ENCODE assay signal across 18 cellular contexts in the genomic region with DNA sequence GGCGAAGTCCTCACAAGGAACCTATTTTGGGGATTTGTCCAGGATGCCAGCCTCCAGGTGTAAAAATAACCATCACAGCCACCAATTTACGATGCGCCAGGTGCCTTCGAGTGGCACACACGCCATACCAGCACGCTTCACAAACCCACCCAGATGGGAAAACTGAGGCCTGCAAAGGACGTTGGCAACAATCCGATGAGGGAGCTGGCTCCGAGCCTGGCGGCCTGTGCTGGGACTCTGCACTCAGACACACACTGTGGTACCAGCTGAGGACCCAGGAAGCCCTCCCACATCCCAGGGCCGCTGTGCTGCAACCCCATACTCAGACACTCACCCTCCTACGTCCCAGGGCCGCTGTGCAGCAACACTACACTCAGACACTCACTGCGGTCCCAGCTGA.
DNase-seq lines count a peak whose midpoint lies in the region; ATAC-seq and TF ChIP-seq lines count a peak whose summit lies in the region.
"Had no signal": no experiment of that assay in that cellular context is flagged by ENCODE, and none has a peak within 500 bp of the region (broad histone marks: within the 10 kb centered on the region; RNA-seq: fewer than 3 reads in every experiment).

No MANE protein-coding gene starts in this region.

- H3K4me1 ChIP-seq in BLaER1 (peaks cover 41% of the 10 kb centered on the region), subcutaneous abdominal adipose tissue (ENCODE audit: control insufficient read depth in 5 of 5, insufficient read depth in 5 of 5, low read length in 5 of 5) (peaks cover 13 to 80% (median 62%) of the 10 kb centered on the region in 5 donors)

- H3K4me1 Mint-ChIP-seq in CD4-positive, alpha-beta T cell (ENCODE audit: low read depth): peaks cover 25% of the 10 kb centered on the region

- peaks cover 12% of the 10 kb centered on the region for H3K9me3 ChIP-seq in BLaER1
- no peaks in the 10 kb centered on the region for H3K9me3 ChIP-seq in CD4-positive, alpha-beta T cell (ENCODE audit: control insufficient read depth, low read length)
- no peaks in the 10 kb centered on the region for H3K9me3 ChIP-seq in subcutaneous abdominal adipose tissue (ENCODE audit: control insufficient read depth in 5 of 5, low read length in 5 of 5)
- H3K9me3 ChIP-seq: BE2C, SK-N-SH had no signal

- H3K27ac ChIP-seq in BLaER1 (0 out of 2 replicates have a peak overlapping the region, but pooled peaks have one; percentile 4), dorsolateral prefrontal cortex (peak overlapping the region in 47 of 59 donors; percentile 0 to 97 (median 89)), subcutaneous abdominal adipose tissue (ENCODE audit: low read depth, low read length) (peak overlapping the region; percentile 23)
- H3K27ac ChIP-seq in CD4-positive, alpha-beta T cell (ENCODE audit: low read depth, low read length): no peak overlapping the region
- H3K27ac ChIP-seq: PC-9 had no signal

- H3K4me2 ChIP-seq in BLaER1: peak overlapping the region; percentile 61
- H3K4me2 ChIP-seq: GM23338, PC-9, SK-N-SH had no signal

- H3K27me3 ChIP-seq in BLaER1 (no peaks in the 10 kb centered on the region), dorsolateral prefrontal cortex (no peaks in the 10 kb centered on the region), subcutaneous abdominal adipose tissue (ENCODE audit: control insufficient read depth in 5 of 5, insufficient read depth in 4 of 5, low read length in 5 of 5) (peaks cover 0 to 3% (median 0%) of the 10 kb centered on the region in 5 donors)
- no peaks in the 10 kb centered on the region for H3K27me3 ChIP-seq in CD4-positive, alpha-beta T cell (ENCODE audit: control insufficient read depth, insufficient read depth, low read length)
- H3K27me3 ChIP-seq: BE2C had no signal

- H3K9ac ChIP-seq in BLaER1 (no peak overlapping the region), subcutaneous abdominal adipose tissue (ENCODE audit: low read length in 5 of 5) (no peak overlapping the region)
- H3K9ac ChIP-seq: SK-N-SH had no signal

- no peak for DNase-seq in CD4-positive, alpha-beta T cell
- no peak for DNase-seq in dorsolateral prefrontal cortex
- DNase-seq in CD1c-positive myeloid dendritic cell (ENCODE audit: extremely low spot score): no peak
- DNase-seq in SHP77 (lab: John Stamatoyannopoulos, UW): no peak
- no peak for DNase-seq in COLO668 (lab: John Stamatoyannopoulos, UW; ENCODE audit: unreplicated experiment)
- DNase-seq: BE2C; CD8-positive, alpha-beta memory T cell; KG1; NCI-H1436; NCI-H1930; NCI-H510A; PC-9; RPMI8226; SHP77 treated with DMSO at 0.1 percent for 48 hours; SK-N-SH had no signal

- H3K36me3 ChIP-seq in BLaER1: peaks cover 87% of the 10 kb centered on the region
- H3K36me3 ChIP-seq in subcutaneous abdominal adipose tissue (ENCODE audit: control insufficient read depth in 5 of 5, insufficient read depth in 5 of 5, low read length in 5 of 5): peaks cover 0 to 26% (median 7%) of the 10 kb centered on the region in 5 donors

- no peak for TF ChIP-seq CTCF in CD4-positive, alpha-beta T cell (IDR thresholded peaks at IDR 0.05)
- no peak for TF ChIP-seq CTCF in dorsolateral prefrontal cortex (IDR thresholded peaks at IDR 0.05 in 54 of 56, conservative IDR thresholded peaks at IDR 0.05 in 2 of 56; ENCODE audit: low read depth in 1 of 56, partially characterized antibody in 56 of 56)

- H3K27ac Mint-ChIP-seq in CD4-positive, alpha-beta T cell: peak overlapping the region; percentile 39
- H3K27ac Mint-ChIP-seq: CD8-positive, alpha-beta memory T cell; GM23338 had no signal

- no peaks in the 10 kb centered on the region for H3K9me3 Mint-ChIP-seq in CD4-positive, alpha-beta T cell
- H3K9me3 Mint-ChIP-seq: GM23338 had no signal

- peaks cover 68% of the 10 kb centered on the region for H3K36me3 Mint-ChIP-seq in CD4-positive, alpha-beta T cell (ENCODE audit: low read depth)

- H3K4me3 ChIP-seq in BLaER1 (no peak overlapping the region), dorsolateral prefrontal cortex (no peak overlapping the region), subcutaneous abdominal adipose tissue (ENCODE audit: low read depth in 1 of 5, low read length in 5 of 5) (no peak overlapping the region)
- H3K4me3 ChIP-seq: GM23338, PC-9 had no signal

- H4K20me1 ChIP-seq in BLaER1: peaks cover 93% of the 10 kb centered on the region

- H3K27me3 Mint-ChIP-seq in CD4-positive, alpha-beta T cell: no peaks in the 10 kb centered on the region

- CTCF ChIA-PET in CD4-positive, alpha-beta T cell (lab: Charles Lee): no interaction called here

- no peak overlapping the region for H3K4me3 Mint-ChIP-seq in CD4-positive, alpha-beta T cell
- H3K4me3 Mint-ChIP-seq: GM23338 had no signal

- ATAC-seq in CD4-positive, alpha-beta T cell (ENCODE audit: poor library complexity): no peak
- ATAC-seq: GM23338 had no signal

- intact Hi-C loops in CD4-positive, alpha-beta T cell (cut with DNase I, micrococcal nuclease): no loop called here
- intact Hi-C loops in dorsolateral prefrontal cortex (cut with DNase I): loop anchor here (5.0 kb wide), 1 partner anchor 93 kb away; the partner anchor contains the start of gene RASA3 (in 2 of the 2)

- POLR2A ChIA-PET in CD4-positive, alpha-beta T cell (lab: Charles Lee): interaction anchor here (1.0 kb wide), 1 partner anchor 28 kb away, joined by 3 read pairs; no protein-coding TSS in a partner anchor

Comparison
In these comparisons a context has a peak if more than half of its experiments do, and no peak if none do; other contexts are left out.
1. intact Hi-C loops: an anchor here in dorsolateral prefrontal cortex (5.0 kb wide); none called in CD4-positive, alpha-beta T cell.